In genomic region chr12:106986625-106987389, GRCh38 we compare ENCODE assay signal across 8 cellular contexts. TPM values are rescaled to one million over a fixed set of nuclear protein-coding genes. Genes with fewer than 3 reads are reported as not detected.
A peak's percentile ranks its signal among the peaks of the same experiment; 100 is the strongest.
DNase-seq lines count a peak whose midpoint lies in the region; ATAC-seq and TF ChIP-seq lines count a peak whose summit lies in the region.

Gene MTERF2, minus strand, starts transcription at chr12:106987146. Its CDS starts 8,432 bp downstream, at chr12:106978714.

- peak within 1 kb of the TSS; percentile 63 to 64 for H4K8ac ChIP-seq in IMR-90 (ENCODE audit: low read depth in 2 of 2, low read length in 2 of 2)

- peak within 1 kb of the TSS; percentile 92 for H3K23ac ChIP-seq in IMR-90 (ENCODE audit: low read depth, low read length)

- H4K5ac ChIP-seq in IMR-90 (ENCODE audit: low read depth, low read length) = peak within 1 kb of the TSS; percentile 74; the same call in 1 of the 2 replicates

- H2BK5ac ChIP-seq in IMR-90 (ENCODE audit: low read depth, low read length, poor library complexity, severe bottlenecking) = peak within 1 kb of the TSS; percentile 76

- peak within 1 kb of the TSS; percentile 47; the same call in 1 of the 2 replicates for H3K56ac ChIP-seq in IMR-90 (ENCODE audit: extremely low read depth, insufficient read depth, low read length)

- H3K4me3 ChIP-seq in IMR-90 (ENCODE audit: insufficient read depth, low read depth, low read length) (peak within 1 kb of the TSS; percentile 95), PC-9 (peak within 1 kb of the TSS; percentile 74), esophagus squamous epithelium (peak within 1 kb of the TSS; percentile 64 to 92 (median 77))

- H3K4me1 ChIP-seq in IMR-90 (ENCODE audit: control insufficient read depth, insufficient read depth, low read length) (peaks cover 13% of the 10 kb centered on the region), PC-9 (replicated peaks; ENCODE audit: insufficient read depth) (peaks cover 12% of the 10 kb centered on the region), esophagus squamous epithelium (peaks cover 0 to 43% (median 11%) of the 10 kb centered on the region in 3 donors)

- no peaks in the 10 kb centered on the region for H3K9me2 ChIP-seq in PC-9 (ENCODE audit: insufficient read depth)

- peak within 1 kb of the TSS; percentile 43 for H4K91ac ChIP-seq in IMR-90 (ENCODE audit: insufficient read depth, low read depth, low read length)

- H2AFZ ChIP-seq in IMR-90 (replicated peaks; ENCODE audit: low read length, poor library complexity) (peak within 1 kb of the TSS; percentile 97), PC-9 (peak within 1 kb of the TSS; percentile 96)

- H2AK5ac ChIP-seq in IMR-90 (ENCODE audit: low read depth, low read length) = peak within 1 kb of the TSS; percentile 19; the same call in 1 of the 2 replicates

- H3F3A ChIP-seq in PC-9 (ENCODE audit: insufficient read depth, low read depth) = no peaks in the 10 kb centered on the region

- peaks cover 28% of the 10 kb centered on the region for H3K9me1 ChIP-seq in IMR-90 (ENCODE audit: insufficient read depth, low read length)

- H3K4me2 ChIP-seq in IMR-90 (ENCODE audit: low read depth, low read length) (peak within 1 kb of the TSS; percentile 96), PC-9 (peak within 1 kb of the TSS; percentile 87)

- peaks cover 16 to 28% of the 10 kb centered on the region in 2 experiments for H3K79me1 ChIP-seq in IMR-90 (ENCODE audit: low read depth in 1 of 2, low read length in 2 of 2)

- intact Hi-C loops in IMR-90 (cut with micrococcal nuclease) (no loop called here), PC-9 (cut with micrococcal nuclease; ENCODE audit: unreplicated experiment) (loop anchor here (2.0 to 10.0 kb wide), 2 partner anchors 32 to 108 kb away; partner anchors contain the start of genes CRY1 and TMEM263), esophagus squamous epithelium (cut with DNase I) (no loop called here)

- peak within 1 kb of the TSS; percentile 96 for H3K9ac ChIP-seq in IMR-90 (ENCODE audit: low read depth, low read length)

- DNase-seq in DMS114 treated with DMSO at 0.1 percent for 48 hours (lab: John Stamatoyannopoulos, UW; ENCODE audit: unreplicated experiment) (peak; percentile 93), IMR-90 (peak; percentile 90), PC-9 (peak; percentile 86 to 89), activated T-helper 1 cell treated with Interleukin-2 at 50 U/mL for 16 hours (ENCODE audit: low read depth) (peak; percentile 63), esophagus squamous epithelium (lab: John Stamatoyannopoulos, UW) (peak; percentile 54), myocyte (ENCODE audit: low read depth) (peak; percentile 98)
- DNase-seq in stimulated activated CD8-positive, alpha-beta memory T cell treated with anti-CD3 and anti-CD28 coated beads, Interleukin-7, amount 100 ng/mL, for 4 hours (ENCODE audit: low read depth in 2 of 2) = peak; percentile 55 to 72

- dilution Hi-C loops in IMR-90 (cut with HindIII; ENCODE audit: low sequenced_read_pairs, unreplicated experiment) = no loop called here

- POLR2A ChIA-PET in IMR-90 (lab: Charles Lee; ENCODE audit: unreplicated experiment) (interaction anchor here (1.0 kb wide), 1 partner anchor 8 kb away, joined by 3 read pairs; no protein-coding TSS in a partner anchor), PC-9 (lab: Charles Lee; ENCODE audit: unreplicated experiment) (interaction anchor here (0.6 kb wide), 3 partner anchors 20 to 46 kb away, joined by 3 to 9 read pairs (median 4); partner anchors contain the start of gene TMEM263)

- peak within 1 kb of the TSS; percentile 90 for H3K14ac ChIP-seq in IMR-90 (replicated peaks; ENCODE audit: low read depth, low read length)

- peak within 1 kb of the TSS; percentile 55 for H3K4ac ChIP-seq in IMR-90 (ENCODE audit: low read depth, low read length)

- H3K27me3 ChIP-seq in IMR-90 (ENCODE audit: control insufficient read depth, insufficient read depth, low read length) (no peaks in the 10 kb centered on the region), PC-9 (ENCODE audit: insufficient read depth, low read depth) (no peaks in the 10 kb centered on the region), esophagus squamous epithelium (no peaks in the 10 kb centered on the region)

- peak within 1 kb of the TSS; percentile 93 for H3K27ac ChIP-seq in IMR-90 (ENCODE audit: insufficient read depth, low read length)
- no peak within 1 kb of the TSS for H3K27ac ChIP-seq in PC-9
- peak within 1 kb of the TSS; percentile 81 to 96 (median 94) for H3K27ac ChIP-seq in esophagus squamous epithelium

- CTCF ChIA-PET in IMR-90 (lab: Yijun Ruan, JAX) = interaction anchor here (0.6 to 0.8 kb wide), 2 partner anchors 9 to 104 kb away, joined by 3 to 5 read pairs; no protein-coding TSS in a partner anchor
- CTCF ChIA-PET in PC-9 (lab: Charles Lee) = interaction anchor here (2.1 kb wide), 1 partner anchor 27 kb away, joined by 5 read pairs; no protein-coding TSS in a partner anchor

- TF ChIP-seq CTCF in IMR-90 (conservative IDR thresholded peaks at IDR 0.05; ENCODE audit: low read depth, low read length) (no peak), PC-9 (conservative IDR thresholded peaks at IDR 0.05) (no peak), esophagus squamous epithelium (IDR thresholded peaks at IDR 0.05) (no peak)

- in situ Hi-C loops in IMR-90 (cut with MboI; ENCODE audit: low sequenced_read_pairs) = no loop called here

- H3K79me2 ChIP-seq in PC-9 (ENCODE audit: low read depth) = no peaks in the 10 kb centered on the region

- no peak for TF ChIP-seq RAD21 in IMR-90 (IDR thresholded peaks at IDR 0.05; ENCODE audit: low read length)

- BruUV-seq in IMR-90 (replicated peaks; lab: Mats Ljungman, UMichigan) (TSS peak; percentile 52), PC-9 (replicated peaks; lab: Mats Ljungman, UMichigan) (no TSS peak)

- H3K36me3 ChIP-seq in IMR-90 (ENCODE audit: control insufficient read depth, insufficient read depth, low read length) (peaks cover 2% of the 10 kb centered on the region; the same call in 1 of the 2 replicates), PC-9 (ENCODE audit: low read depth) (no peaks in the 10 kb centered on the region), esophagus squamous epithelium (peaks cover 0 to 15% (median 0%) of the 10 kb centered on the region in 3 donors)

- peak within 1 kb of the TSS; percentile 61 for H3K18ac ChIP-seq in IMR-90 (ENCODE audit: low read depth, low read length)

- WGBS in IMR-90 (ENCODE audit: extremely low coverage in 2 of 2, insufficient read length in 1 of 2), 2 experiments = 0% methylated on average over 4 of the region's 50 CpGs; no CpG with 5 or more reads in 1 of the 2 experiments
- 0 to 1% methylated on average over 7 to 25 of the region's 50 CpGs for WGBS in esophagus squamous epithelium, 2 donors

- H4K20me1 ChIP-seq in IMR-90 (ENCODE audit: insufficient read depth, low read length) (0 out of 2 replicates have a peak, but pooled peaks cover 3% of the 10 kb centered on the region), PC-9 (ENCODE audit: insufficient read depth) (no peaks in the 10 kb centered on the region)

- H2BK120ac ChIP-seq in IMR-90 (ENCODE audit: low read depth, low read length) = peak within 1 kb of the TSS; percentile 12; the same call in 1 of the 2 replicates

- H2BK15ac ChIP-seq in IMR-90 (ENCODE audit: low read depth, low read length) = no peak within 1 kb of the TSS

- ATAC-seq in GM21529 (IDR thresholded peaks at IDR 0.05; ENCODE audit: unreplicated experiment) (peak; percentile 96), IMR-90 (ENCODE audit: low read depth) (peak; percentile 97)

- H2BK20ac ChIP-seq in IMR-90 (ENCODE audit: low read depth, low read length) = no peak within 1 kb of the TSS

- peak; percentile 77 for TF ChIP-seq POLR2A in IMR-90 (IDR thresholded peaks at IDR 0.05; ENCODE audit: low read depth, low read length)
- peak in 3 of 4 donors; percentile 33 to 65 (median 59) for TF ChIP-seq POLR2A in esophagus squamous epithelium (IDR thresholded peaks at IDR 0.05)

- H3K9me3 ChIP-seq in IMR-90 (ENCODE audit: control insufficient read depth, insufficient read depth, low read length) (no peaks in the 10 kb centered on the region), PC-9 (ENCODE audit: insufficient read depth, low read depth) (no peaks in the 10 kb centered on the region), esophagus squamous epithelium (no peaks in the 10 kb centered on the region)

- peak within 1 kb of the TSS; percentile 75 for H2AK9ac ChIP-seq in IMR-90 (replicated peaks; ENCODE audit: low read depth, low read length, poor library complexity)

TF ChIP-seq in IMR-90, 13 proteins besides CTCF, POLR2A, EP300 and RAD21:
- peak; percentile 74 for TF ChIP-seq USF2 (IDR thresholded peaks at IDR 0.05; ENCODE audit: low read depth, low read length)
- TF ChIP-seq SMC3 (IDR thresholded peaks at IDR 0.05; ENCODE audit: low read depth, low read length) = no peak
- no peak for TF ChIP-seq MAFK (IDR thresholded peaks at IDR 0.05; ENCODE audit: low read depth, low read length)
- peak; percentile 72; the same call in 1 of the 2 replicates for TF ChIP-seq MAZ (IDR thresholded peaks at IDR 0.05; ENCODE audit: borderline replicate concordance, low read depth, low read length)
- TF ChIP-seq MXI1 (IDR thresholded peaks at IDR 0.05; ENCODE audit: borderline replicate concordance, low read depth, low read length) = peak; percentile 37; the same call in 1 of the 2 replicates
- no peak for TF ChIP-seq RCOR1 (IDR thresholded peaks at IDR 0.05; ENCODE audit: insufficient replicate concordance, low read length)

RNA-seq across cellular contexts. Expression of gene MTERF2, which starts in this region (rescaled TPM):
- 3.0 and 3.3 TPM in 2 replicates for total RNA-seq in IMR-90 (2012; rRNA removed)
- polyA plus RNA-seq in IMR-90 (2012; rRNA removed) = 2.6 and 3.8 TPM in 2 replicates
- polyA plus RNA-seq in IMR-90 (2012; cell fraction: cytosol; rRNA removed) = 0.56 and 1.6 TPM in 2 replicates
- 2.3 and 12.8 TPM in 2 replicates for polyA plus RNA-seq in IMR-90 (2012; cell fraction: nucleus; rRNA removed; ENCODE audit: low replicate concordance)
- total RNA-seq in PC-9 (2021) = 8.2 and 9.0 TPM in 2 replicates
- total RNA-seq in esophagus squamous epithelium = 1 to 10 TPM; 2.7 to 9.5 (median 4.2) TPM
- 19.3 and 46.2 TPM in 2 replicates for total RNA-seq in myocyte
- polyA plus RNA-seq in myocyte (2012) = 10.2 TPM
